In genomic region chr9:75152416-75152815, GRCh38 we compare ENCODE assay signal across 12 cellular contexts.
DNase-seq lines count a peak whose midpoint lies in the region; ATAC-seq and TF ChIP-seq lines count a peak whose summit lies in the region.
"Had no signal": no experiment of that assay in that cellular context is flagged by ENCODE, and none has a peak within 500 bp of the region (broad histone marks: within the 10 kb centered on the region; RNA-seq: fewer than 3 reads in every experiment).

No MANE protein-coding gene starts in this region.

- TF ChIP-seq POLR2A in right lobe of liver (IDR thresholded peaks at IDR 0.05), result no peak

- no peak overlapping the region for H3K4me2 ChIP-seq in PC-9

- POLR2A ChIA-PET in naive thymus-derived CD4-positive, alpha-beta T cell (lab: Charles Lee), result interaction anchor here (0.6 to 3.9 kb wide), 5 partner anchors 14 to 286 kb away, joined by 3 to 32 read pairs (median 4); partner anchors contain the start of genes NMRK1 and OSTF1
- POLR2A ChIA-PET in PC-9 (lab: Charles Lee; ENCODE audit: unreplicated experiment), result no interaction called here

- H3K9me3 ChIP-seq in naive thymus-derived CD4-positive, alpha-beta T cell (ENCODE audit: control insufficient read depth in 2 of 3, low read length in 3 of 3), result no peaks in the 10 kb centered on the region
- H3K9me3 ChIP-seq in PC-9 (ENCODE audit: insufficient read depth, low read depth) (no peaks in the 10 kb centered on the region), right lobe of liver (no peaks in the 10 kb centered on the region)
- H3K9me3 ChIP-seq: breast epithelium, prostate gland had no signal

- H3K9me3 Mint-ChIP-seq in naive thymus-derived CD4-positive, alpha-beta T cell, result peaks cover 0 to 2% (median 0%) of the 10 kb centered on the region in 11 donors

- no TSS peak for BruUV-seq in PC-9 (replicated peaks; lab: Mats Ljungman, UMichigan)

- no peak overlapping the region for H2AFZ ChIP-seq in PC-9

- H4K20me1 ChIP-seq in PC-9 (ENCODE audit: insufficient read depth), result no peaks in the 10 kb centered on the region

- H3K36me3 ChIP-seq in naive thymus-derived CD4-positive, alpha-beta T cell (ENCODE audit: control insufficient read depth in 2 of 3, insufficient read depth in 3 of 3, low read length in 3 of 3), result no peaks in the 10 kb centered on the region
- no peaks in the 10 kb centered on the region for H3K36me3 ChIP-seq in PC-9 (ENCODE audit: low read depth)
- peaks cover 0 to 11% (median 5%) of the 10 kb centered on the region in 4 donors for H3K36me3 ChIP-seq in right lobe of liver
- H3K36me3 ChIP-seq: breast epithelium, prostate gland had no signal

- intact Hi-C loops in naive thymus-derived CD4-positive, alpha-beta T cell (cut with micrococcal nuclease), result loop anchor here (1.0 to 10.0 kb wide), 6 partner anchors 18 to 1242 kb away; partner anchors contain the start of genes C9orf40 (in 1 of the 2), CARNMT1 (in 1 of the 2), NMRK1 (in 1 of the 2) and OSTF1 (in 1 of the 2)
- intact Hi-C loops in PC-9 (cut with micrococcal nuclease; ENCODE audit: unreplicated experiment), result no loop called here
- intact Hi-C loops in right lobe of liver (cut with DNase I), result no loop called here

- peaks cover 51 to 88% (median 83%) of the 10 kb centered on the region in 7 donors for H3K4me1 Mint-ChIP-seq in naive thymus-derived CD4-positive, alpha-beta T cell

- peak overlapping the region; percentile 43 for H3K27ac ChIP-seq in naive thymus-derived CD4-positive, alpha-beta T cell (ENCODE audit: low read depth, low read length)
- H3K27ac ChIP-seq in foreskin keratinocyte, result no peak overlapping the region
- H3K27ac ChIP-seq in PC-9, result no peak overlapping the region
- no peak overlapping the region for H3K27ac ChIP-seq in right lobe of liver
- H3K27ac ChIP-seq: breast epithelium, prostate gland had no signal

- no peaks in the 10 kb centered on the region for H3K27me3 Mint-ChIP-seq in naive thymus-derived CD4-positive, alpha-beta T cell

- H3K4me3 ChIP-seq in naive thymus-derived CD4-positive, alpha-beta T cell (ENCODE audit: low read length), result peak overlapping the region; percentile 2
- H3K4me3 ChIP-seq in PC-9, result no peak overlapping the region
- H3K4me3 ChIP-seq in right lobe of liver, result no peak overlapping the region
- H3K4me3 ChIP-seq: breast epithelium, prostate gland had no signal

- H3K27ac Mint-ChIP-seq in naive thymus-derived CD4-positive, alpha-beta T cell, result peak overlapping the region; percentile 81 to 97 (median 96)

- ATAC-seq in naive thymus-derived CD4-positive, alpha-beta T cell, result peak; percentile 76
- ATAC-seq in foreskin keratinocyte, result no peak
- ATAC-seq in right lobe of liver, result no peak

- no peaks in the 10 kb centered on the region for H3K9me2 ChIP-seq in PC-9 (ENCODE audit: insufficient read depth)

- H3F3A ChIP-seq in PC-9 (ENCODE audit: insufficient read depth, low read depth), result no peaks in the 10 kb centered on the region

- peaks cover 72% of the 10 kb centered on the region in 2 donors for H3K4me1 ChIP-seq in naive thymus-derived CD4-positive, alpha-beta T cell (ENCODE audit: control insufficient read depth in 2 of 2, insufficient read depth in 2 of 2, low read length in 2 of 2)
- H3K4me1 ChIP-seq in foreskin keratinocyte (no peaks in the 10 kb centered on the region), PC-9 (replicated peaks; ENCODE audit: insufficient read depth) (no peaks in the 10 kb centered on the region), right lobe of liver (peaks cover 0 to 9% (median 3%) of the 10 kb centered on the region in 4 donors)
- H3K4me1 ChIP-seq: breast epithelium, prostate gland had no signal

- H3K36me3 Mint-ChIP-seq in naive thymus-derived CD4-positive, alpha-beta T cell, result peaks cover 0 to 43% (median 5%) of the 10 kb centered on the region in 5 donors

- no peaks in the 10 kb centered on the region for H3K79me2 ChIP-seq in PC-9 (ENCODE audit: low read depth)

- 100% methylated on average over 3 of the region's 5 CpGs for WGBS in right lobe of liver (ENCODE audit: insufficient coverage, low coverage, low lambda C conversion rate, missing lambda C conversion rate)

- H3K4me3 Mint-ChIP-seq in naive thymus-derived CD4-positive, alpha-beta T cell, result peak overlapping the region; percentile 48 to 84 (median 74)

- no peaks in the 10 kb centered on the region for H3K27me3 ChIP-seq in naive thymus-derived CD4-positive, alpha-beta T cell (ENCODE audit: control insufficient read depth in 2 of 2, insufficient read depth in 2 of 2, low read length in 2 of 2)
- H3K27me3 ChIP-seq in foreskin keratinocyte (no peaks in the 10 kb centered on the region), PC-9 (ENCODE audit: insufficient read depth, low read depth) (no peaks in the 10 kb centered on the region), right lobe of liver (no peaks in the 10 kb centered on the region)
- H3K27me3 ChIP-seq: breast epithelium had no signal

- TF ChIP-seq CTCF in foreskin keratinocyte (conservative IDR thresholded peaks at IDR 0.05) (no peak), PC-9 (conservative IDR thresholded peaks at IDR 0.05) (no peak), right lobe of liver (IDR thresholded peaks at IDR 0.05) (no peak)

- peak in 3 of 5 donors; percentile 8 to 93 (median 16) for DNase-seq in T-helper 1 cell
- peak; percentile 45 for DNase-seq in activated T-cell treated with anti-CD3 and anti-CD28 coated beads for 24 hours (ENCODE audit: low read depth)
- DNase-seq in naive thymus-derived CD4-positive, alpha-beta T cell, result peak in 3 of 9 donors; percentile 14 to 25 (median 24)
- peak; percentile 48 for DNase-seq in stimulated activated naive CD4-positive, alpha-beta T cell treated with Interleukin-2 at 50 U/mL for 16 hours (lab: John Stamatoyannopoulos, UW)
- DNase-seq in foreskin keratinocyte, result no peak
- DNase-seq in PC-9, result no peak
- no peak for DNase-seq in right lobe of liver
- DNase-seq in NOMO-1 treated with DMSO at 0.1 percent for 48 hours (lab: John Stamatoyannopoulos, UW; ENCODE audit: unreplicated experiment), result no peak
- DNase-seq: DMS79, NCI-H748 treated with DMSO at 0.1 percent for 48 hours had no signal

- CTCF ChIA-PET in naive thymus-derived CD4-positive, alpha-beta T cell (lab: Charles Lee), result interaction anchor here (0.6 to 0.7 kb wide), 2 partner anchors 45 to 1297 kb away, joined by 3 read pairs; no protein-coding TSS in a partner anchor
- CTCF ChIA-PET in PC-9 (lab: Charles Lee), result no interaction called here

Comparison
In these comparisons a context has a peak if more than half of its experiments do, and no peak if none do; other contexts are left out.
1. DNase-seq: peak in T-helper 1 cell (3 of 5), activated T-cell treated with anti-CD3 and anti-CD28 coated beads for 24 hours (single experiment) and stimulated activated naive CD4-positive, alpha-beta T cell treated with Interleukin-2 at 50 U/mL for 16 hours (single experiment); none in foreskin keratinocyte (0 of 2), PC-9 (0 of 2), right lobe of liver (0 of 3) and NOMO-1 treated with DMSO at 0.1 percent for 48 hours (single experiment).
2. intact Hi-C loops: an anchor here in naive thymus-derived CD4-positive, alpha-beta T cell (1.0 to 10.0 kb wide); none called in PC-9 and right lobe of liver.